Comparison of ENCODE assay signal across 24 cellular contexts in the genomic region with DNA sequence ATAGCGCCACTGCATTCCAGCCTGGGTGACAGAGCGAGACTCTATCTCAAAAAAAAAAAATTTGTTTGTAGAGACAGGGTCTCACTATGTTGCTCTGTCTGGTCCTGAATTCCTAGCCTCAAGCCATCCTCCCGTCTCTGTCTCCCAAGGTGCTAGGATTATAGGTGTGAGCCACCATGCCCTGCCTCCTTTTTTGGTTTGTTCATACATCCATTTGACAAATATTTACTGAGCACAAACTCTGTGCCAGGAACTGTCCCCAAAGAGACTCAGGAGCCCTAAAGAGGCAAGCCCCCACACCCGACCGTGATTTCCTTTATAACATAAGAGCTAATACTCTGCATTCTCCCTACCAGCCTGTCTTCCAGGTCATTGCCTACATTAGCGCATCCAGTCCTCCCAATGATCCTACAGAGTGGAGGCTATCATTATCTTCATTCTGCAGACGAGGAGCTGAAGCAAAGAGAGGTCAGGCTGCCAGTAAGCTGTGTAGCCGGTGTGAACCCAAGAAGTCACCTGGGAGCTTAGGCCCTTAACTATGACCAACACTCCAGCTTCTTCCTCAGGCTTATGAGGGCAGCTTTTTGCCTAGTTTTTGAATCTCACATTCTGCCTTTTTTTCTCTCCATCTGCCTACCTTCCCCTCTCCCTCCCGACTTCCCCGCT. TPM values are rescaled to one million over a fixed set of nuclear protein-coding genes. Genes with fewer than 3 reads are reported as not detected.
DNase-seq lines count a peak whose midpoint lies in the region; ATAC-seq, FAIRE-seq and TF ChIP-seq lines count a peak whose summit lies in the region.
"Had no signal": no experiment of that assay in that cellular context is flagged by ENCODE, and none has a peak within 500 bp of the region (broad histone marks: within the 10 kb centered on the region; RNA-seq: fewer than 3 reads in every experiment).

No MANE protein-coding gene starts in this region.

- intact Hi-C loops in kidney (cut with DNase I): loop anchor here (10.0 kb wide), 1 partner anchor 298 kb away; no protein-coding TSS in a partner anchor
- intact Hi-C loops in cardiac septum (cut with DNase I): no loop called here

- H3K9ac ChIP-seq in kidney (ENCODE audit: low read length in 2 of 2): no peak overlapping the region
- H3K9ac ChIP-seq: KMS-11 had no signal

- no peak for TF ChIP-seq CTCF in RWPE1 (conservative IDR thresholded peaks at IDR 0.05; ENCODE audit: low read depth)
- no peak for TF ChIP-seq CTCF in kidney (IDR thresholded peaks at IDR 0.05; ENCODE audit: borderline replicate concordance, extremely low read depth, insufficient read depth)

- no peaks in the 10 kb centered on the region for H3K9me3 ChIP-seq in kidney (ENCODE audit: control insufficient read depth in 1 of 2, low read length in 2 of 2)
- H3K9me3 ChIP-seq: A549, BE2C, tibial nerve had no signal

- H3K27ac Mint-ChIP-seq in activated CD4-positive, alpha-beta T cell treated with anti-CD3 and anti-CD28 coated beads, Interleukin-2, amount 10 ng/mL, durations not matched to agents 7 days and 5 days: peak overlapping the region; percentile 23
- peak overlapping the region; percentile 93 for H3K27ac Mint-ChIP-seq in stimulated activated naive B cell treated with anti-CD40 and anti-IgM and Interleukin-4, amounts not matched to agents 10 μg/mL and 1 μg/mL and 100 μg/mL, for 72 hours

- peaks cover 4 to 16% of the 10 kb centered on the region in 2 donors for H3K4me1 ChIP-seq in kidney (ENCODE audit: control insufficient read depth in 1 of 2, insufficient read depth in 1 of 2, low read depth in 1 of 2, low read length in 2 of 2)
- H3K4me1 ChIP-seq: A549, BE2C had no signal

- H3K4me3 ChIP-seq in kidney (ENCODE audit: low read length in 2 of 2): no peak overlapping the region
- H3K4me3 ChIP-seq: A549, tibial nerve had no signal

- H3K9me3 Mint-ChIP-seq in activated CD4-positive, alpha-beta T cell treated with anti-CD3 and anti-CD28 coated beads, Interleukin-2, amount 10 ng/mL, durations not matched to agents 7 days and 5 days: no peaks in the 10 kb centered on the region
- no peaks in the 10 kb centered on the region for H3K9me3 Mint-ChIP-seq in stimulated activated naive B cell treated with anti-CD40 and anti-IgM and Interleukin-4, amounts not matched to agents 10 μg/mL and 1 μg/mL and 100 μg/mL, for 72 hours
- H3K9me3 Mint-ChIP-seq: central memory CD8-positive, alpha-beta T cell had no signal

- H3K4me3 Mint-ChIP-seq in activated CD4-positive, alpha-beta T cell treated with anti-CD3 and anti-CD28 coated beads, Interleukin-2, amount 10 ng/mL, durations not matched to agents 7 days and 5 days: no peak overlapping the region
- H3K4me3 Mint-ChIP-seq in stimulated activated naive B cell treated with anti-CD40 and anti-IgM and Interleukin-4, amounts not matched to agents 10 μg/mL and 1 μg/mL and 100 μg/mL, for 72 hours: no peak overlapping the region
- H3K4me3 Mint-ChIP-seq: central memory CD8-positive, alpha-beta T cell had no signal

- no peak for DNase-seq in activated CD4-positive, alpha-beta T cell treated with anti-CD3 and anti-CD28 coated beads, Interleukin-2, amount 10 ng/mL, durations not matched to agents 7 days and 5 days
- no peak for DNase-seq in activated CD4-positive, alpha-beta T cell treated with anti-CD3 and anti-CD28 coated beads, Interleukin-2, amount 50 U/mL, for 48 hours
- no peak for DNase-seq in RWPE1 (ENCODE audit: low spot score)
- no peak for DNase-seq in kidney
- DNase-seq in stimulated activated naive B cell treated with anti-CD40 and anti-IgM and Interleukin-4, amounts not matched to agents 10 μg/mL and 1 μg/mL and 100 μg/mL, for 72 hours: no peak
- no peak for DNase-seq in cardiac septum (ENCODE audit: low spot score)
- no peak for DNase-seq in stimulated activated CD4-positive, alpha-beta T cell treated with anti-CD3 and anti-CD28 coated beads, Interleukin-4, amount 100 ng/mL, for 4 hours
- no peak for DNase-seq in DMS79 treated with DMSO at 0.1 percent for 48 hours (lab: John Stamatoyannopoulos, UW)
- DNase-seq: activated CD4-positive, alpha-beta T cell treated with anti-CD3 and anti-CD28 coated beads, Interleukin-2, amount 50 U/mL, for 1 hour; aorta; BE2C; COR-L47; head of caudate nucleus; left colon; NCI-H1694 treated with DMSO at 0.1 percent for 48 hours; NCI-H82; SHP77; stimulated activated naive CD4-positive, alpha-beta T cell; SW 1271 had no signal

- H3K36me3 Mint-ChIP-seq in activated CD4-positive, alpha-beta T cell treated with anti-CD3 and anti-CD28 coated beads, Interleukin-2, amount 10 ng/mL, durations not matched to agents 7 days and 5 days (ENCODE audit: low read depth): no peaks in the 10 kb centered on the region
- H3K36me3 Mint-ChIP-seq in stimulated activated naive B cell treated with anti-CD40 and anti-IgM and Interleukin-4, amounts not matched to agents 10 μg/mL and 1 μg/mL and 100 μg/mL, for 72 hours: peaks cover 2 to 9% of the 10 kb centered on the region in 2 donors

- no peak for ATAC-seq in stimulated activated naive B cell treated with anti-CD40 and anti-IgM and Interleukin-4, amounts not matched to agents 10 μg/mL and 1 μg/mL and 100 μg/mL, for 72 hours (replicated peaks)
- ATAC-seq: A549 had no signal

- H3K27me3 Mint-ChIP-seq in activated CD4-positive, alpha-beta T cell treated with anti-CD3 and anti-CD28 coated beads, Interleukin-2, amount 10 ng/mL, durations not matched to agents 7 days and 5 days: no peaks in the 10 kb centered on the region
- H3K27me3 Mint-ChIP-seq in stimulated activated naive B cell treated with anti-CD40 and anti-IgM and Interleukin-4, amounts not matched to agents 10 μg/mL and 1 μg/mL and 100 μg/mL, for 72 hours: no peaks in the 10 kb centered on the region
- H3K27me3 Mint-ChIP-seq: central memory CD8-positive, alpha-beta T cell had no signal

- POLR2A ChIA-PET in activated CD4-positive, alpha-beta T cell treated with anti-CD3 and anti-CD28 coated beads, Interleukin-2, amount 10 ng/mL, durations not matched to agents 7 days and 5 days (lab: Charles Lee): no interaction called here
- POLR2A ChIA-PET in RWPE1 (lab: Yijun Ruan, JAX; ENCODE audit: low non-redundant PET): no interaction called here

- H3K27ac ChIP-seq in RWPE1 (peak overlapping the region; percentile 74; the same call in 1 of the 2 replicates), kidney (ENCODE audit: low read depth in 2 of 2, low read length in 2 of 2) (peak overlapping the region; percentile 42 to 62)
- H3K27ac ChIP-seq: A549, epithelial cell of prostate, KMS-11 had no signal

- peaks cover 31% of the 10 kb centered on the region for H3K4me1 Mint-ChIP-seq in activated CD4-positive, alpha-beta T cell treated with anti-CD3 and anti-CD28 coated beads, Interleukin-2, amount 10 ng/mL, durations not matched to agents 7 days and 5 days
- H3K4me1 Mint-ChIP-seq in stimulated activated naive B cell treated with anti-CD40 and anti-IgM and Interleukin-4, amounts not matched to agents 10 μg/mL and 1 μg/mL and 100 μg/mL, for 72 hours: peaks cover 41 to 74% of the 10 kb centered on the region in 2 donors

- CTCF ChIA-PET in activated CD4-positive, alpha-beta T cell treated with anti-CD3 and anti-CD28 coated beads, Interleukin-2, amount 10 ng/mL, durations not matched to agents 7 days and 5 days (lab: Charles Lee): interaction anchor here (1.5 kb wide), 1 partner anchor 10 kb away, joined by 4 read pairs; no protein-coding TSS in a partner anchor
- CTCF ChIA-PET in RWPE1 (lab: Yijun Ruan, JAX): no interaction called here

- H3K36me3 ChIP-seq in kidney (ENCODE audit: control insufficient read depth in 1 of 2, insufficient read depth in 2 of 2, low read length in 2 of 2): no peaks in the 10 kb centered on the region
- H3K36me3 ChIP-seq: BE2C had no signal

- FAIRE-seq in kidney (lab: Jason Lieb, UNC): no peak
- FAIRE-seq: A549 had no signal

RNA-seq across cellular contexts. Expression of a gene that starts 6.3 kb away (rescaled TPM):
- 10 to 100 TPM; 30.3 to 40.2 TPM for total RNA-seq in activated CD4-positive, alpha-beta T cell treated with anti-CD3 and anti-CD28 coated beads, Interleukin-2, amount 10 ng/mL, durations not matched to agents 7 days and 5 days
- total RNA-seq in kidney (24.8 TPM), cardiac septum (10.8 TPM)
- polyA plus RNA-seq in kidney (ENCODE audit: insufficient read depth, low read depth, low replicate concordance): 21.6 TPM

RNA-seq across cellular contexts. Expression of a gene that starts 20.1 kb away (rescaled TPM):
- total RNA-seq in activated CD4-positive, alpha-beta T cell treated with anti-CD3 and anti-CD28 coated beads, Interleukin-2, amount 10 ng/mL, durations not matched to agents 7 days and 5 days: 1 to 10 TPM; 6.2 to 7.0 TPM
- total RNA-seq in kidney (7.8 TPM), cardiac septum (12.9 TPM)
- polyA plus RNA-seq in kidney (ENCODE audit: insufficient read depth, low read depth, low replicate concordance): 6.4 TPM

RNA-seq across cellular contexts. Expression of a gene that starts 20.4 kb away (rescaled TPM):
- 10 to 100 TPM; 12.7 to 15.4 TPM for total RNA-seq in activated CD4-positive, alpha-beta T cell treated with anti-CD3 and anti-CD28 coated beads, Interleukin-2, amount 10 ng/mL, durations not matched to agents 7 days and 5 days
- total RNA-seq in kidney (14.9 TPM), cardiac septum (17.0 TPM)
- 12.0 TPM for polyA plus RNA-seq in kidney (ENCODE audit: insufficient read depth, low read depth, low replicate concordance)
